1 cellular context compared by ENCODE assay signal in genomic region chr16:30444231-30445148, GRCh38.
TF ChIP-seq lines count a peak whose summit lies in the region.

No MANE protein-coding gene starts in this region.

TF ChIP-seq in K562, 482 proteins besides CTCF, POLR2A, EP300 and RAD21 (continued from another document and continues in another):
- TF ChIP-seq, protein P1, sequence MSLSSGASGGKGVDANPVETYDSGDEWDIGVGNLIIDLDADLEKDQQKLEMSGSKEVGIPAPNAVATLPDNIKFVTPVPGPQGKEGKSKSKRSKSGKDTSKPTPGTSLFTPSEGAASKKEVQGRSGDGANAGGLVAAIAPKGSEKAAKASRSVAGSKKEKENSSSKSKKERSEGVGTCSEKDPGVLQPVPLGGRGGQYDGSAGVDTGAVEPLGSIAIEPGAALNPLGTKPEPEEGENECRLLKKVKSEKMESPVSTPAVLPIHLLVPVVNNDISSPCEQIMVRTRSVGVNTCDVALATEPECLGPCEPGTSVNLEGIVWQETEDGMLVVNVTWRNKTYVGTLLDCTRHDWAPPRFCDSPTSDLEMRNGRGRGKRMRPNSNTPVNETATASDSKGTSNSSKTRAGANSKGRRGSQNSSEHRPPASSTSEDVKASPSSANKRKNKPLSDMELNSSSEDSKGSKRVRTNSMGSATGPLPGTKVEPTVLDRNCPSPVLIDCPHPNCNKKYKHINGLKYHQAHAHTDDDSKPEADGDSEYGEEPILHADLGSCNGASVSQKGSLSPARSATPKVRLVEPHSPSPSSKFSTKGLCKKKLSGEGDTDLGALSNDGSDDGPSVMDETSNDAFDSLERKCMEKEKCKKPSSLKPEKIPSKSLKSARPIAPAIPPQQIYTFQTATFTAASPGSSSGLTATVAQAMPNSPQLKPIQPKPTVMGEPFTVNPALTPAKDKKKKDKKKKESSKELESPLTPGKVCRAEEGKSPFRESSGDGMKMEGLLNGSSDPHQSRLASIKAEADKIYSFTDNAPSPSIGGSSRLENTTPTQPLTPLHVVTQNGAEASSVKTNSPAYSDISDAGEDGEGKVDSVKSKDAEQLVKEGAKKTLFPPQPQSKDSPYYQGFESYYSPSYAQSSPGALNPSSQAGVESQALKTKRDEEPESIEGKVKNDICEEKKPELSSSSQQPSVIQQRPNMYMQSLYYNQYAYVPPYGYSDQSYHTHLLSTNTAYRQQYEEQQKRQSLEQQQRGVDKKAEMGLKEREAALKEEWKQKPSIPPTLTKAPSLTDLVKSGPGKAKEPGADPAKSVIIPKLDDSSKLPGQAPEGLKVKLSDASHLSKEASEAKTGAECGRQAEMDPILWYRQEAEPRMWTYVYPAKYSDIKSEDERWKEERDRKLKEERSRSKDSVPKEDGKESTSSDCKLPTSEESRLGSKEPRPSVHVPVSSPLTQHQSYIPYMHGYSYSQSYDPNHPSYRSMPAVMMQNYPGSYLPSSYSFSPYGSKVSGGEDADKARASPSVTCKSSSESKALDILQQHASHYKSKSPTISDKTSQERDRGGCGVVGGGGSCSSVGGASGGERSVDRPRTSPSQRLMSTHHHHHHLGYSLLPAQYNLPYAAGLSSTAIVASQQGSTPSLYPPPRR (CRISPR knock-in tag; IDR thresholded peaks at IDR 0.05; ENCODE audit: borderline replicate concordance) = no peak; the same call in 1 of the 2 replicates
- TF ChIP-seq SMARCA4 (IDR thresholded peaks at IDR 0.05) (no peak), KLF16 (IDR thresholded peaks at IDR 0.05) (no peak), XRCC3 (IDR thresholded peaks at IDR 0.05) (no peak), MXI1 (IDR thresholded peaks at IDR 0.05; ENCODE audit: low read depth, low read length) (no peak), HCFC1 (IDR thresholded peaks at IDR 0.05; ENCODE audit: low read depth, low read length) (no peak), STAG1 (CRISPR knock-in tag; IDR thresholded peaks at IDR 0.05; ENCODE audit: borderline replicate concordance) (no peak), SIN3A (IDR thresholded peaks at IDR 0.05; ENCODE audit: borderline replicate concordance in 2 of 2, control insufficient read depth in 1 of 2, low read depth in 2 of 2, low read length in 2 of 2) (peak in 1 of 2 experiments; percentile 58; a peak in 1 of 4 replicates), ZNF431 (CRISPR knock-in tag; IDR thresholded peaks at IDR 0.05) (0 out of 2 replicates have a peak, but pooled peaks have one; percentile 38), SP1 (CRISPR knock-in tag; IDR thresholded peaks at IDR 0.05) (no peak), TAF9B (IDR thresholded peaks at IDR 0.05; ENCODE audit: partially characterized antibody) (no peak), GABPA (tag; conservative IDR thresholded peaks at IDR 0.05; ENCODE audit: low read depth) (no peak), MITF (IDR thresholded peaks at IDR 0.05) (no peak), TRIM28 (IDR thresholded peaks at IDR 0.05) (no peak), CBFA2T3 (IDR thresholded peaks at IDR 0.05) (no peak), PPARD (CRISPR knock-in tag; IDR thresholded peaks at IDR 0.05) (no peak), ERF (CRISPR knock-in tag; IDR thresholded peaks at IDR 0.05) (no peak), MEF2D (tag; conservative IDR thresholded peaks at IDR 0.05; ENCODE audit: low read depth) (0 out of 2 replicates have a peak, but pooled peaks have one; percentile 20), ZNF24 (IDR thresholded peaks at IDR 0.05) (no peak), RBM22 (IDR thresholded peaks at IDR 0.05; ENCODE audit: low read depth, low read length, poor library complexity, severe bottlenecking) (no peak), TFAM (CRISPR knock-in tag; conservative IDR thresholded peaks at IDR 0.05) (no peak), KAT2B (IDR thresholded peaks at IDR 0.05; ENCODE audit: low read depth, low read length) (no peak), ZNF12 (CRISPR knock-in tag; IDR thresholded peaks at IDR 0.05) (no peak; the same call in 1 of the 2 replicates), XRCC4 (IDR thresholded peaks at IDR 0.05; ENCODE audit: extremely low read depth, insufficient read depth, insufficient read length) (no peak), CTBP1 (IDR thresholded peaks at IDR 0.05; ENCODE audit: borderline replicate concordance) (no peak), FOXJ3 (CRISPR knock-in tag; IDR thresholded peaks at IDR 0.05) (no peak), GTF2A2 (tag; IDR thresholded peaks at IDR 0.05) (no peak), HSF4 (CRISPR knock-in tag; IDR thresholded peaks at IDR 0.05; ENCODE audit: borderline replicate concordance) (no peak), NKRF (IDR thresholded peaks at IDR 0.05; ENCODE audit: borderline replicate concordance) (0 out of 2 replicates have a peak, but pooled peaks have one; percentile 34), FOXP1 (CRISPR knock-in tag; IDR thresholded peaks at IDR 0.05) (no peak), CREB5 (CRISPR knock-in tag; IDR thresholded peaks at IDR 0.05) (no peak)
- TF ChIP-seq, protein P2, sequence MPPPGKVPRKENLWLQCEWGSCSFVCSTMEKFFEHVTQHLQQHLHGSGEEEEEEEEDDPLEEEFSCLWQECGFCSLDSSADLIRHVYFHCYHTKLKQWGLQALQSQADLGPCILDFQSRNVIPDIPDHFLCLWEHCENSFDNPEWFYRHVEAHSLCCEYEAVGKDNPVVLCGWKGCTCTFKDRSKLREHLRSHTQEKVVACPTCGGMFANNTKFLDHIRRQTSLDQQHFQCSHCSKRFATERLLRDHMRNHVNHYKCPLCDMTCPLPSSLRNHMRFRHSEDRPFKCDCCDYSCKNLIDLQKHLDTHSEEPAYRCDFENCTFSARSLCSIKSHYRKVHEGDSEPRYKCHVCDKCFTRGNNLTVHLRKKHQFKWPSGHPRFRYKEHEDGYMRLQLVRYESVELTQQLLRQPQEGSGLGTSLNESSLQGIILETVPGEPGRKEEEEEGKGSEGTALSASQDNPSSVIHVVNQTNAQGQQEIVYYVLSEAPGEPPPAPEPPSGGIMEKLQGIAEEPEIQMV (tag; conservative IDR thresholded peaks at IDR 0.05; ENCODE audit: low read depth) = no peak
- TF ChIP-seq, protein P3, sequence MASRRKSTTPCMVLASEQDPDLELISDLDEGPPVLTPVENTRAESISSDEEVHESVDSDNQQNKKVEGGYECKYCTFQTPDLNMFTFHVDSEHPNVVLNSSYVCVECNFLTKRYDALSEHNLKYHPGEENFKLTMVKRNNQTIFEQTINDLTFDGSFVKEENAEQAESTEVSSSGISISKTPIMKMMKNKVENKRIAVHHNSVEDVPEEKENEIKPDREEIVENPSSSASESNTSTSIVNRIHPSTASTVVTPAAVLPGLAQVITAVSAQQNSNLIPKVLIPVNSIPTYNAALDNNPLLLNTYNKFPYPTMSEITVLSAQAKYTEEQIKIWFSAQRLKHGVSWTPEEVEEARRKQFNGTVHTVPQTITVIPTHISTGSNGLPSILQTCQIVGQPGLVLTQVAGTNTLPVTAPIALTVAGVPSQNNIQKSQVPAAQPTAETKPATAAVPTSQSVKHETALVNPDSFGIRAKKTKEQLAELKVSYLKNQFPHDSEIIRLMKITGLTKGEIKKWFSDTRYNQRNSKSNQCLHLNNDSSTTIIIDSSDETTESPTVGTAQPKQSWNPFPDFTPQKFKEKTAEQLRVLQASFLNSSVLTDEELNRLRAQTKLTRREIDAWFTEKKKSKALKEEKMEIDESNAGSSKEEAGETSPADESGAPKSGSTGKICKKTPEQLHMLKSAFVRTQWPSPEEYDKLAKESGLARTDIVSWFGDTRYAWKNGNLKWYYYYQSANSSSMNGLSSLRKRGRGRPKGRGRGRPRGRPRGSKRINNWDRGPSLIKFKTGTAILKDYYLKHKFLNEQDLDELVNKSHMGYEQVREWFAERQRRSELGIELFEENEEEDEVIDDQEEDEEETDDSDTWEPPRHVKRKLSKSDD (conservative IDR thresholded peaks at IDR 0.05; ENCODE audit: low read length) = peak; percentile 67; the same call in 1 of the 2 replicates
- TF ChIP-seq, protein P4, sequence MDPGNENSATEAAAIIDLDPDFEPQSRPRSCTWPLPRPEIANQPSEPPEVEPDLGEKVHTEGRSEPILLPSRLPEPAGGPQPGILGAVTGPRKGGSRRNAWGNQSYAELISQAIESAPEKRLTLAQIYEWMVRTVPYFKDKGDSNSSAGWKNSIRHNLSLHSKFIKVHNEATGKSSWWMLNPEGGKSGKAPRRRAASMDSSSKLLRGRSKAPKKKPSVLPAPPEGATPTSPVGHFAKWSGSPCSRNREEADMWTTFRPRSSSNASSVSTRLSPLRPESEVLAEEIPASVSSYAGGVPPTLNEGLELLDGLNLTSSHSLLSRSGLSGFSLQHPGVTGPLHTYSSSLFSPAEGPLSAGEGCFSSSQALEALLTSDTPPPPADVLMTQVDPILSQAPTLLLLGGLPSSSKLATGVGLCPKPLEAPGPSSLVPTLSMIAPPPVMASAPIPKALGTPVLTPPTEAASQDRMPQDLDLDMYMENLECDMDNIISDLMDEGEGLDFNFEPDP (CRISPR knock-in tag; IDR thresholded peaks at IDR 0.05) = no peak
- TF ChIP-seq, protein P5, sequence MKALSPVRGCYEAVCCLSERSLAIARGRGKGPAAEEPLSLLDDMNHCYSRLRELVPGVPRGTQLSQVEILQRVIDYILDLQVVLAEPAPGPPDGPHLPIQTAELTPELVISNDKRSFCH (CRISPR knock-in tag; IDR thresholded peaks at IDR 0.05) = no peak
- TF ChIP-seq, protein P5 (tag; IDR thresholded peaks at IDR 0.05) = no peak; the same call in 1 of the 2 replicates
- TF ChIP-seq, protein P6, sequence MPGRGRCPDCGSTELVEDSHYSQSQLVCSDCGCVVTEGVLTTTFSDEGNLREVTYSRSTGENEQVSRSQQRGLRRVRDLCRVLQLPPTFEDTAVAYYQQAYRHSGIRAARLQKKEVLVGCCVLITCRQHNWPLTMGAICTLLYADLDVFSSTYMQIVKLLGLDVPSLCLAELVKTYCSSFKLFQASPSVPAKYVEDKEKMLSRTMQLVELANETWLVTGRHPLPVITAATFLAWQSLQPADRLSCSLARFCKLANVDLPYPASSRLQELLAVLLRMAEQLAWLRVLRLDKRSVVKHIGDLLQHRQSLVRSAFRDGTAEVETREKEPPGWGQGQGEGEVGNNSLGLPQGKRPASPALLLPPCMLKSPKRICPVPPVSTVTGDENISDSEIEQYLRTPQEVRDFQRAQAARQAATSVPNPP (IDR thresholded peaks at IDR 0.05; ENCODE audit: borderline replicate concordance, insufficient read depth, insufficient read length) = no peak
- TF ChIP-seq, protein P7, sequence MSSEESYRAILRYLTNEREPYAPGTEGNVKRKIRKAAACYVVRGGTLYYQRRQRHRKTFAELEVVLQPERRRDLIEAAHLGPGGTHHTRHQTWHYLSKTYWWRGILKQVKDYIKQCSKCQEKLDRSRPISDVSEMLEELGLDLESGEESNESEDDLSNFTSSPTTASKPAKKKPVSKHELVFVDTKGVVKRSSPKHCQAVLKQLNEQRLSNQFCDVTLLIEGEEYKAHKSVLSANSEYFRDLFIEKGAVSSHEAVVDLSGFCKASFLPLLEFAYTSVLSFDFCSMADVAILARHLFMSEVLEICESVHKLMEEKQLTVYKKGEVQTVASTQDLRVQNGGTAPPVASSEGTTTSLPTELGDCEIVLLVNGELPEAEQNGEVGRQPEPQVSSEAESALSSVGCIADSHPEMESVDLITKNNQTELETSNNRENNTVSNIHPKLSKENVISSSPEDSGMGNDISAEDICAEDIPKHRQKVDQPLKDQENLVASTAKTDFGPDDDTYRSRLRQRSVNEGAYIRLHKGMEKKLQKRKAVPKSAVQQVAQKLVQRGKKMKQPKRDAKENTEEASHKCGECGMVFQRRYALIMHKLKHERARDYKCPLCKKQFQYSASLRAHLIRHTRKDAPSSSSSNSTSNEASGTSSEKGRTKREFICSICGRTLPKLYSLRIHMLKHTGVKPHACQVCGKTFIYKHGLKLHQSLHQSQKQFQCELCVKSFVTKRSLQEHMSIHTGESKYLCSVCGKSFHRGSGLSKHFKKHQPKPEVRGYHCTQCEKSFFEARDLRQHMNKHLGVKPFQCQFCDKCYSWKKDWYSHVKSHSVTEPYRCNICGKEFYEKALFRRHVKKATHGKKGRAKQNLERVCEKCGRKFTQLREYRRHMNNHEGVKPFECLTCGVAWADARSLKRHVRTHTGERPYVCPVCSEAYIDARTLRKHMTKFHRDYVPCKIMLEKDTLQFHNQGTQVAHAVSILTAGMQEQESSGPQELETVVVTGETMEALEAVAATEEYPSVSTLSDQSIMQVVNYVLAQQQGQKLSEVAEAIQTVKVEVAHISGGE (CRISPR knock-in tag; IDR thresholded peaks at IDR 0.05) = no peak
- TF ChIP-seq, protein P8, sequence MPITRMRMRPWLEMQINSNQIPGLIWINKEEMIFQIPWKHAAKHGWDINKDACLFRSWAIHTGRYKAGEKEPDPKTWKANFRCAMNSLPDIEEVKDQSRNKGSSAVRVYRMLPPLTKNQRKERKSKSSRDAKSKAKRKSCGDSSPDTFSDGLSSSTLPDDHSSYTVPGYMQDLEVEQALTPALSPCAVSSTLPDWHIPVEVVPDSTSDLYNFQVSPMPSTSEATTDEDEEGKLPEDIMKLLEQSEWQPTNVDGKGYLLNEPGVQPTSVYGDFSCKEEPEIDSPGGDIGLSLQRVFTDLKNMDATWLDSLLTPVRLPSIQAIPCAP (CRISPR knock-in tag; IDR thresholded peaks at IDR 0.05; ENCODE audit: borderline replicate concordance) = no peak
